ENCODE assay signal across 9 cellular contexts in the genomic region with DNA sequence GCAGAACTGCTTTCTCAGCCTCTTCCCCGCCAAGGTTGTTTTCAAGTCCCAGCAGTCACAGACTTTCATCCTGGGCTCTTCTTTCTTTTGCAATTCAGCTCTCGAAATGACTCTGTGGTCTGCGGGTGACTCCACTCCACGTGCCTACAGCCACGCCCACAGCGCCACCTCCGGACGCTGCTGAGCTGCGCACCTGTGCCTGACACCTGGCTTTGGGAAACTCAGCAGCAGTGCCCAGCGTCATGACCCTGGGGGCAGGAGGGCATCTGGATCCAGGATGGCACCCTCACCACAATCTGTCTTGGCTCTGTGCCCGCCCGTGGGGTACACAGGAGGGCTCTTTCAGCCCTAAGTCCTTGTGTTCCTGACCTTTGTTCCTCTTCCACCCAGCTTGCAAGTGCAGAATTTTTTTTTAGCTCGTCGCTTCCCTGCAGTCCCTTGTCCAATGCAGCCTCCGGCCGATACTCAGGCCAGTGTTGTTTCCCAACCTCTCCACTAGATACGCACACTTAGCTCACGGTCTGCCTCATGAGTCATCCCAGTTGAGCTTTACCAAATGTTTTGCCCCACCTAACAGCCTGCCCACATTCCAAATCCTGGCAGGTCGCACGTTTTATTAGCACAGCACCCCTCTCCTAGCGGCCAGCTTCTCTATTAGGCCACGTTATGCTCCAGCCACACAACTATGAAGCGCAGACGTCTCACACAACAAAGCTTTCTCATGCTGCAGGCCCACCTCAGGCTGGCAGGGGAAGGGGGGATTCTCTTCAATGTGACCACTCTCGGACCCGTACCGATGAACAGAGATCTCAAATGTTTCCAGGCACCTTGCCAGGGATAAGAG. TPM values are rescaled to one million over a fixed set of nuclear protein-coding genes. Genes with fewer than 3 reads are reported as not detected.
A peak's percentile ranks its signal among the peaks of the same experiment; 100 is the strongest.
DNase-seq lines count a peak whose midpoint lies in the region; TF ChIP-seq lines count a peak whose summit lies in the region.
"Had no signal": no experiment of that assay in that cellular context is flagged by ENCODE, and none has a peak within 500 bp of the region (broad histone marks: within the 10 kb centered on the region; RNA-seq: fewer than 3 reads in every experiment).

No MANE protein-coding gene starts in this region.

- H3K4me2 ChIP-seq in skeletal muscle satellite cell (ENCODE audit: low read length): peak overlapping the region; percentile 62

- peaks cover 27% of the 10 kb centered on the region for H3K4me1 ChIP-seq in skeletal muscle satellite cell (ENCODE audit: control insufficient read depth, insufficient read depth, low read length)

- H3K4me3 ChIP-seq in fibroblast of pulmonary artery (replicated peaks; ENCODE audit: low read depth, low read length) (no peak overlapping the region), skeletal muscle satellite cell (ENCODE audit: low read length) (peak overlapping the region; percentile 12)

- H3K27me3 ChIP-seq in skeletal muscle satellite cell (ENCODE audit: control insufficient read depth, insufficient read depth, low read length): no peaks in the 10 kb centered on the region

- H3K9me3 ChIP-seq in skeletal muscle satellite cell (replicated peaks; ENCODE audit: low read length): no peaks in the 10 kb centered on the region

- no peak overlapping the region for H3K9ac ChIP-seq in skeletal muscle satellite cell (ENCODE audit: low read depth, low read length)

- TF ChIP-seq CTCF in fibroblast of pulmonary artery (IDR thresholded peaks at IDR 0.05; ENCODE audit: low read length, missing control alignments): no peak

- H3K36me3 ChIP-seq in skeletal muscle satellite cell (ENCODE audit: insufficient read depth, low read length): peaks cover 31% of the 10 kb centered on the region

- peak; percentile 81 for DNase-seq in SIG-M5 treated with dmso at 0.1 percent for 504 hours (lab: John Stamatoyannopoulos, UW; ENCODE audit: unreplicated experiment)
- no peak for DNase-seq in SIG-M5 (lab: John Stamatoyannopoulos, UW)
- peak; percentile 7 for DNase-seq in NCI-H748 treated with DMSO at 0.1 percent for 48 hours (lab: John Stamatoyannopoulos, UW)
- peak; percentile 79 for DNase-seq in activated T-cell treated with anti-CD3 and anti-CD28 coated beads, Interleukin-2, amount 50 U/mL, for 1 hour
- DNase-seq in fibroblast of pulmonary artery (ENCODE audit: low read depth): peak; percentile 94
- DNase-seq in NCI-H2227 treated with DMSO at 0.1 percent for 48 hours (lab: John Stamatoyannopoulos, UW): no peak
- DNase-seq in NCI-H1105 treated with DMSO at 0.1 percent for 48 hours (lab: John Stamatoyannopoulos, UW): no peak
- DNase-seq: DND-41 had no signal

RNA-seq across cellular contexts. Expression of a gene that starts 6.5 kb away (rescaled TPM):
- total RNA-seq in skeletal muscle satellite cell (2012; rRNA removed): 13.4 and 15.7 TPM in 2 replicates

RNA-seq across cellular contexts. Expression of a gene that starts 11.7 kb away (rescaled TPM):
- 9.6 and 12.5 TPM in 2 replicates for total RNA-seq in skeletal muscle satellite cell (2012; rRNA removed)

RNA-seq across cellular contexts. Expression of a gene that starts 19.8 kb away (rescaled TPM):
- total RNA-seq in skeletal muscle satellite cell (2012; rRNA removed): 3.3 and 4.2 TPM in 2 replicates

RNA-seq across cellular contexts. Expression of a gene that starts 22.2 kb away (rescaled TPM):
- total RNA-seq in skeletal muscle satellite cell (2012; rRNA removed): 8.4 and 10.0 TPM in 2 replicates

RNA-seq across cellular contexts. Expression of a gene that starts 45.3 kb away (rescaled TPM):
- under 0.01 TPM in 1 of 2 replicates, not detected in the other for total RNA-seq in skeletal muscle satellite cell (2012; rRNA removed)

Comparison
In these comparisons a context has a peak if more than half of its experiments do, and no peak if none do; other contexts are left out.
1. DNase-seq: peak in SIG-M5 treated with dmso at 0.1 percent for 504 hours (single experiment), NCI-H748 treated with DMSO at 0.1 percent for 48 hours (single experiment), activated T-cell treated with anti-CD3 and anti-CD28 coated beads, Interleukin-2, amount 50 U/mL, for 1 hour (single experiment) and fibroblast of pulmonary artery (single experiment); none in SIG-M5 (single experiment), NCI-H2227 treated with DMSO at 0.1 percent for 48 hours (single experiment) and NCI-H1105 treated with DMSO at 0.1 percent for 48 hours (single experiment).